In genomic region chr5:115419794-115420585, GRCh38 we compare ENCODE assay signal across 9 cellular contexts.
DNase-seq lines count a peak whose midpoint lies in the region; ATAC-seq, FAIRE-seq and TF ChIP-seq lines count a peak whose summit lies in the region.
"Had no signal": no experiment of that assay in that cellular context is flagged by ENCODE, and none has a peak within 500 bp of the region (broad histone marks: within the 10 kb centered on the region; RNA-seq: fewer than 3 reads in every experiment).

No MANE protein-coding gene starts in this region.

- H3K4me1 ChIP-seq in spleen: no peaks in the 10 kb centered on the region

- H3K9me3 ChIP-seq in spleen: no peaks in the 10 kb centered on the region

- H3K4me3 Mint-ChIP-seq in dendritic cell treated with granulocyte-macrophage colony-stimulating factor and Interleukin-4, amounts not matched to agents 40 ng/mL and 50 ng/mL, for 4 days: no peak overlapping the region

- H3K36me3 ChIP-seq in spleen: no peaks in the 10 kb centered on the region

- H3K9me3 Mint-ChIP-seq in dendritic cell treated with granulocyte-macrophage colony-stimulating factor and Interleukin-4, amounts not matched to agents 40 ng/mL and 50 ng/mL, for 4 days: no peaks in the 10 kb centered on the region

- FAIRE-seq in GM12892 (lab: Jason Lieb, UNC): no peak

- H3K27ac ChIP-seq in spleen: no peak overlapping the region

- DNase-seq in Daoy (ENCODE audit: low read depth) (peak; percentile 81), NCI-H226 (peak; percentile 96), myocyte (ENCODE audit: low read depth) (peak; percentile 66), GM12892 (ENCODE audit: insufficient read length) (no peak), KG1 (lab: John Stamatoyannopoulos, UW) (no peak), spleen (no peak)
- DNase-seq: stimulated activated CD4-positive, alpha-beta T cell treated with anti-CD3 and anti-CD28 coated beads, Interleukin-4, amount 100 ng/mL, for 4 hours had no signal

- intact Hi-C loops in dendritic cell treated with granulocyte-macrophage colony-stimulating factor and Interleukin-4, amounts not matched to agents 40 ng/mL and 50 ng/mL, for 4 days (cut with micrococcal nuclease): no loop called here
- intact Hi-C loops in spleen (cut with DNase I; ENCODE audit: low total_unique reads): no loop called here

- ATAC-seq in HG02885 (IDR thresholded peaks at IDR 0.05; ENCODE audit: poor library complexity, unreplicated experiment): no peak

- peaks cover 6% of the 10 kb centered on the region for H3K27me3 Mint-ChIP-seq in dendritic cell treated with granulocyte-macrophage colony-stimulating factor and Interleukin-4, amounts not matched to agents 40 ng/mL and 50 ng/mL, for 4 days

- WGBS in spleen, 5 donors: 72 to 96% (median 90%) methylated on average over 1 of the region's 1 CpG

- TF ChIP-seq CTCF in spleen (IDR thresholded peaks at IDR 0.05 in 8 of 11, conservative IDR thresholded peaks at IDR 0.05 in 3 of 11): no peak

- H3K4me3 ChIP-seq in spleen: no peak overlapping the region

- H3K27ac Mint-ChIP-seq in dendritic cell treated with granulocyte-macrophage colony-stimulating factor and Interleukin-4, amounts not matched to agents 40 ng/mL and 50 ng/mL, for 4 days: peak overlapping the region; percentile 32

- H3K4me1 Mint-ChIP-seq in dendritic cell treated with granulocyte-macrophage colony-stimulating factor and Interleukin-4, amounts not matched to agents 40 ng/mL and 50 ng/mL, for 4 days (ENCODE audit: low read depth): peaks cover 26% of the 10 kb centered on the region

- peaks cover 0 to 13% (median 0%) of the 10 kb centered on the region in 7 donors for H3K27me3 ChIP-seq in spleen (replicated peaks in 1 of 7)

- no peaks in the 10 kb centered on the region for H3K36me3 Mint-ChIP-seq in dendritic cell treated with granulocyte-macrophage colony-stimulating factor and Interleukin-4, amounts not matched to agents 40 ng/mL and 50 ng/mL, for 4 days (ENCODE audit: low read depth)

- TF ChIP-seq POLR2A in GM12892 (IDR thresholded peaks at IDR 0.05; ENCODE audit: low read depth, low read length) (no peak), spleen (IDR thresholded peaks at IDR 0.05) (no peak)

Comparison
In these comparisons a context has a peak if more than half of its experiments do, and no peak if none do; other contexts are left out.
1. DNase-seq: peak in Daoy (single experiment), NCI-H226 (single experiment) and myocyte (single experiment); none in GM12892 (single experiment), KG1 (single experiment) and spleen (single experiment).